Comparison of ENCODE assay signal across 1 cellular context in the genomic region with DNA sequence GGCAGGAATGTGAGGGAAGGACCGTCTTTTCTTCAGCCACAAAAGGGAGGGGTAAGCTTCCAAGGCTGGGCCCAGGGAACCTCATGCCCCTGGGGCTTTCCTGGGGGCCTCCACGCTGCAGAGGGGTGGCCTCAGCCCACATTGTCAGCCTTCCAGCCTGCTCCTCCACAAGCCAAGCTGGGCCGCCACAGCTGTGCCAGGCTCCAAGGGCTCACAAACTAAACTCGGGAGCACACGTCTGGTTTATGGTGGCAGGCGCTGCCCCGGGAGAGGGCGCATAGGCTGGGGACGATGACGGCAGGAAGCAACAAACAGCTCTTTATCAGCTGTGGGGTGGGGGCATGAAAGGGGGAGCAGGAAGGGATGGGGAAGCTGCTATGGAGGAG.
TF ChIP-seq lines count a peak whose summit lies in the region.

No MANE protein-coding gene starts in this region.

TF ChIP-seq in K562, 482 proteins besides CTCF, POLR2A, EP300 and RAD21 (continued from another document):
- TF ChIP-seq, protein P1, sequence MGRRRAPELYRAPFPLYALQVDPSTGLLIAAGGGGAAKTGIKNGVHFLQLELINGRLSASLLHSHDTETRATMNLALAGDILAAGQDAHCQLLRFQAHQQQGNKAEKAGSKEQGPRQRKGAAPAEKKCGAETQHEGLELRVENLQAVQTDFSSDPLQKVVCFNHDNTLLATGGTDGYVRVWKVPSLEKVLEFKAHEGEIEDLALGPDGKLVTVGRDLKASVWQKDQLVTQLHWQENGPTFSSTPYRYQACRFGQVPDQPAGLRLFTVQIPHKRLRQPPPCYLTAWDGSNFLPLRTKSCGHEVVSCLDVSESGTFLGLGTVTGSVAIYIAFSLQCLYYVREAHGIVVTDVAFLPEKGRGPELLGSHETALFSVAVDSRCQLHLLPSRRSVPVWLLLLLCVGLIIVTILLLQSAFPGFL (CRISPR knock-in tag; IDR thresholded peaks at IDR 0.05), result no peak
